ENCODE assay signal across 1 cellular context in genomic region chr10:1149793-1150637, GRCh38.
TF ChIP-seq lines count a peak whose summit lies in the region.

No MANE protein-coding gene starts in this region.

TF ChIP-seq in H1, 55 proteins besides CTCF, POLR2A, EP300 and RAD21 (continued from another document):
- TF ChIP-seq CHD7 (IDR thresholded peaks at IDR 0.05; ENCODE audit: insufficient replicate concordance, low read length) (no peak), MAFK (IDR thresholded peaks at IDR 0.05; ENCODE audit: low read depth, low read length) (no peak), ZNF274 (IDR thresholded peaks at IDR 0.05; ENCODE audit: borderline replicate concordance, extremely low read depth, low read length) (no peak), MAX (IDR thresholded peaks at IDR 0.05) (no peak), SUZ12 (IDR thresholded peaks at IDR 0.05; ENCODE audit: low read length) (no peak), PHF8 (conservative IDR thresholded peaks at IDR 0.05; ENCODE audit: low read depth, low read length) (no peak), ATF2 (IDR thresholded peaks at IDR 0.05; ENCODE audit: low read length) (no peak), SP4 (IDR thresholded peaks at IDR 0.05; ENCODE audit: low read length) (no peak), EZH2 (IDR thresholded peaks at IDR 0.05; ENCODE audit: low read depth, low read length, severe bottlenecking) (no peak)
